ENCODE assay signal across 17 cellular contexts in genomic region chr10:128310966-128311658, GRCh38.
"Had no signal": no experiment of that assay in that cellular context is flagged by ENCODE, and none has a peak within 500 bp of the region (broad histone marks: within the 10 kb centered on the region; RNA-seq: fewer than 3 reads in every experiment).

No MANE protein-coding gene starts in this region.

- DNase-seq: activated CD4-positive, alpha-beta memory T cell treated with anti-CD3 and anti-CD28 coated beads, Interleukin-2, amount 10 ng/mL, durations not matched to agents 7 days and 5 days; activated CD4-positive, alpha-beta T cell treated with anti-CD3 and anti-CD28 coated beads for 4 hours; activated naive CD4-positive, alpha-beta T cell treated with Interleukin-2 at 50 U/mL for 16 hours; activated naive CD8-positive, alpha-beta T cell treated with anti-CD3 and anti-CD28 coated beads, Interleukin-2, amount 10 ng/mL, durations not matched to agents 7 days and 5 days; activated T-cell treated with anti-CD3 and anti-CD28 coated beads, Interleukin-2, amount 50 U/mL, for 24 hours; head of caudate nucleus; left cardiac atrium; lower lobe of right lung; nucleus accumbens; stimulated activated CD4-positive, alpha-beta T cell treated with anti-CD3 and anti-CD28 coated beads, Interleukin-2, amount 100 ng/mL, for 24 hours; stimulated activated naive CD4-positive, alpha-beta T cell treated with Interleukin-2 at 50 U/mL for 16 hours; T-helper 2 cell; uterus; WERI-Rb-1 had no signal

- H3K4me1 ChIP-seq: lower lobe of right lung, tibial nerve, uterus had no signal

- ATAC-seq: left cardiac atrium; lower lobe of right lung; natural killer cell treated with Interleukin-12 subunit alpha and Interleukin-12 subunit beta and Interleukin-15 and Interleukin-18, amount 100 ng/mL, for 72 hours had no signal

- H3K9me3 ChIP-seq: lower lobe of right lung, tibial nerve, uterus had no signal

- H3K27me3 ChIP-seq: cardiac muscle cell, tibial nerve, uterus had no signal

- H3K27ac ChIP-seq: cardiac muscle cell, lower lobe of right lung, uterus, WERI-Rb-1 had no signal

- H3K4me3 ChIP-seq: cardiac muscle cell, lower lobe of right lung, tibial nerve, uterus had no signal

- H3K36me3 ChIP-seq: cardiac muscle cell, lower lobe of right lung, tibial nerve, uterus, WERI-Rb-1 had no signal
